31 cellular contexts compared by ENCODE assay signal in genomic region chr9:92122061-92122460, GRCh38.
"Had no signal": no experiment of that assay in that cellular context is flagged by ENCODE, and none has a peak within 500 bp of the region (broad histone marks: within the 10 kb centered on the region; RNA-seq: fewer than 3 reads in every experiment).

No MANE protein-coding gene starts in this region.

- H3K36me3 ChIP-seq: brain microvascular endothelial cell, esophagus muscularis mucosa, WERI-Rb-1 had no signal

- H3K4me3 Mint-ChIP-seq: activated B cell treated with CpG ODN at 0.5 μM for 24 hours; activated CD8-positive, alpha-beta T cell treated with anti-CD3 and anti-CD28 coated beads for 36 hours; activated naive CD8-positive, alpha-beta T cell; activated T-cell treated with anti-CD3 and anti-CD28 coated beads, Interleukin-2, amount 50 U/mL, for 4 hours; activated T-helper 17 cell treated with anti-CD3 and anti-CD28 coated beads, Interleukin-2, amount 50 U/mL, for 72 hours; effector memory CD8-positive, alpha-beta T cell; T-helper 17 cell; T-helper 2 cell treated with Interferon-gamma antibody and Interleukin-4, amounts not matched to agents 5 μg/mL and 100 μg/mL, for 36 hours had no signal

- FAIRE-seq: astrocyte, bronchial epithelial cell, colon, frontal cortex had no signal

- H3K27me3 ChIP-seq: brain microvascular endothelial cell, esophagus muscularis mucosa had no signal

- H3K36me3 Mint-ChIP-seq: activated naive CD8-positive, alpha-beta T cell had no signal

- H3K9me3 ChIP-seq: esophagus muscularis mucosa had no signal

- H3K4me1 ChIP-seq: esophagus muscularis mucosa had no signal

- H3K27me3 Mint-ChIP-seq: activated naive CD8-positive, alpha-beta T cell had no signal

- ATAC-seq: activated CD8-positive, alpha-beta T cell treated with anti-CD3 and anti-CD28 coated beads for 36 hours; activated T-cell treated with anti-CD3 and anti-CD28 coated beads, Interleukin-2, amount 50 U/mL, for 4 hours; activated T-helper 17 cell treated with anti-CD3 and anti-CD28 coated beads, Interleukin-2, amount 50 U/mL, for 72 hours; effector memory CD8-positive, alpha-beta T cell; T-helper 17 cell had no signal

- DNase-seq: activated B cell treated with CpG ODN at 0.5 μM for 24 hours; activated CD4-positive, alpha-beta T cell treated with anti-CD3 and anti-CD28 coated beads for 48 hours; activated CD4-positive, alpha-beta T cell treated with anti-CD3 and anti-CD28 coated beads, Interleukin-2, amount 50 U/mL, for 1 hour; activated CD4-positive, alpha-beta T cell treated with anti-CD3 and anti-CD28 coated beads, Interleukin-2, amount 50 U/mL, for 48 hours; activated CD8-positive, alpha-beta memory T cell treated with anti-CD3 and anti-CD28 coated beads for 24 hours; activated CD8-positive, alpha-beta T cell treated with anti-CD3 and anti-CD28 coated beads for 36 hours; activated effector memory CD4-positive, alpha-beta T cell treated with Interleukin-2 at 50 U/mL for 16 hours; activated gamma-delta T cell treated with Interleukin-2 at 50 U/mL for 16 hours; activated naive CD4-positive, alpha-beta T cell treated with anti-CD3 and anti-CD28 coated beads, Interleukin-2, amount 50 U/mL, for 16 hours; activated naive CD4-positive, alpha-beta T cell treated with Interleukin-2 at 50 U/mL for 16 hours; activated T-cell treated with anti-CD3 and anti-CD28 coated beads, Interleukin-2, amount 50 U/mL, for 4 hours; amniotic stem cell; anterior cingulate cortex; brain microvascular endothelial cell; cortex of kidney; dermis blood vessel endothelial cell; effector CD4-positive, alpha-beta T cell; effector memory CD8-positive, alpha-beta T cell; erythroblast; head of caudate nucleus; T-helper 17 cell; T1000; WERI-Rb-1 had no signal

- H3K27ac ChIP-seq: brain microvascular endothelial cell, esophagus muscularis mucosa, WERI-Rb-1 had no signal

- H3K4me1 Mint-ChIP-seq: activated B cell treated with CpG ODN at 0.5 μM for 24 hours; activated T-helper 17 cell treated with anti-CD3 and anti-CD28 coated beads, Interleukin-2, amount 50 U/mL, for 72 hours had no signal

- H3K4me3 ChIP-seq: esophagus muscularis mucosa had no signal

- H3K9me3 Mint-ChIP-seq: activated B cell treated with CpG ODN at 0.5 μM for 24 hours; activated CD8-positive, alpha-beta T cell treated with anti-CD3 and anti-CD28 coated beads for 36 hours; activated T-cell treated with anti-CD3 and anti-CD28 coated beads, Interleukin-2, amount 50 U/mL, for 4 hours; activated T-helper 17 cell treated with anti-CD3 and anti-CD28 coated beads, Interleukin-2, amount 50 U/mL, for 72 hours; effector memory CD8-positive, alpha-beta T cell; T-helper 2 cell treated with Interferon-gamma antibody and Interleukin-4, amounts not matched to agents 5 μg/mL and 100 μg/mL, for 36 hours had no signal

- H3K27ac Mint-ChIP-seq: activated B cell treated with CpG ODN at 0.5 μM for 24 hours; activated CD8-positive, alpha-beta T cell treated with anti-CD3 and anti-CD28 coated beads for 36 hours; activated naive CD8-positive, alpha-beta T cell; activated T-helper 17 cell treated with anti-CD3 and anti-CD28 coated beads, Interleukin-2, amount 50 U/mL, for 72 hours; effector memory CD8-positive, alpha-beta T cell; T-helper 17 cell; T-helper 2 cell treated with Interferon-gamma antibody and Interleukin-4, amounts not matched to agents 5 μg/mL and 100 μg/mL, for 36 hours had no signal
